Comparison of ENCODE assay signal across 9 cellular contexts in genomic region chr16:1929105-1929504, GRCh38. TPM values are rescaled to one million over a fixed set of nuclear protein-coding genes. Genes with fewer than 3 reads are reported as not detected.
DNase-seq lines count a peak whose midpoint lies in the region; ATAC-seq, FAIRE-seq and TF ChIP-seq lines count a peak whose summit lies in the region.
"Had no signal": no experiment of that assay in that cellular context is flagged by ENCODE, and none has a peak within 500 bp of the region (broad histone marks: within the 10 kb centered on the region; RNA-seq: fewer than 3 reads in every experiment).

No MANE protein-coding gene starts in this region.

- H3K4me3 ChIP-seq in HFF-Myc (replicated peaks; ENCODE audit: low read depth, low read length) (peak overlapping the region; percentile 36), endothelial cell of umbilical vein (replicated peaks in 1 of 3; ENCODE audit: insufficient read depth in 1 of 3, low read depth in 1 of 3, low read length in 3 of 3) (peak overlapping the region in 2 of 3 experiments; percentile 50 to 53)

- peak overlapping the region; percentile 28 for H3K4me3 Mint-ChIP-seq in Calu3 (ENCODE audit: low read depth, unreplicated experiment)
- H3K4me3 Mint-ChIP-seq in nephron, result peak overlapping the region; percentile 79 to 86 (median 86)

- dilution Hi-C loops in endothelial cell of umbilical vein (cut with MboI; ENCODE audit: extremely low pct_ligation_motif_present, low sequenced_read_pairs), result no loop called here

- H3K27ac Mint-ChIP-seq in Calu3 (ENCODE audit: unreplicated experiment), result no peak overlapping the region
- peak overlapping the region in 2 of 3 experiments; percentile 85 to 87 for H3K27ac Mint-ChIP-seq in nephron

- no peaks in the 10 kb centered on the region for H3K9me1 ChIP-seq in endothelial cell of umbilical vein (replicated peaks; ENCODE audit: control insufficient read depth, extremely low read depth, insufficient read depth, low read length)

- H3K79me2 ChIP-seq in endothelial cell of umbilical vein (ENCODE audit: control insufficient read depth, insufficient read depth, low read length), result no peaks in the 10 kb centered on the region

- no peak for FAIRE-seq in endothelial cell of umbilical vein (lab: Jason Lieb, UNC)

- no peak for TF ChIP-seq CTCF in Calu3 (IDR thresholded peaks at IDR 0.05; ENCODE audit: unreplicated experiment)
- no peak for TF ChIP-seq CTCF in HFF-Myc (IDR thresholded peaks at IDR 0.05; ENCODE audit: low read depth, low read length, missing control alignments)
- TF ChIP-seq CTCF in endothelial cell of umbilical vein (IDR thresholded peaks at IDR 0.05; ENCODE audit: extremely low read depth in 1 of 2, insufficient read depth in 1 of 2, low read depth in 1 of 2, low read length in 2 of 2), result no peak
- no peak for TF ChIP-seq CTCF in nephron (IDR thresholded peaks at IDR 0.05; ENCODE audit: unreplicated experiment in 3 of 3)

- H3K4me2 ChIP-seq in endothelial cell of umbilical vein (ENCODE audit: insufficient read depth, low read length), result peak overlapping the region; percentile 62

- H3K4me1 Mint-ChIP-seq in Calu3 (ENCODE audit: low read depth, unreplicated experiment) (no peaks in the 10 kb centered on the region), nephron (no peaks in the 10 kb centered on the region)

- no peaks in the 10 kb centered on the region for H3K9me3 Mint-ChIP-seq in Calu3 (ENCODE audit: low read depth, unreplicated experiment)
- no peaks in the 10 kb centered on the region for H3K9me3 Mint-ChIP-seq in nephron

- TF ChIP-seq POLR2A in endothelial cell of umbilical vein (IDR thresholded peaks at IDR 0.05; ENCODE audit: low read depth, low read length), result no peak

- DNase-seq in Calu3 (no peak), HFF-Myc (ENCODE audit: extremely low read depth, low read depth) (no peak), RPMI7951 (ENCODE audit: low read depth) (peak; percentile 28), endothelial cell of umbilical vein (ENCODE audit: low read depth, low spot score) (no peak), SW480 (ENCODE audit: low spot score) (no peak)

- H3K4me1 ChIP-seq in endothelial cell of umbilical vein (ENCODE audit: control insufficient read depth, extremely low read depth, insufficient read depth, low read length), result no peaks in the 10 kb centered on the region

- H3K36me3 Mint-ChIP-seq in Calu3 (ENCODE audit: insufficient read depth, unreplicated experiment), result no peaks in the 10 kb centered on the region
- H3K36me3 Mint-ChIP-seq in nephron (ENCODE audit: low read depth), result no peaks in the 10 kb centered on the region

- CTCF ChIA-PET in Calu3 (lab: Charles Lee), result interaction anchor here (0.7 kb wide), 1 partner anchor 107 kb away, joined by 6 read pairs; no protein-coding TSS in a partner anchor
- CTCF ChIA-PET in endothelial cell of umbilical vein (lab: Charles Lee), result interaction anchor here (0.5 to 1.6 kb wide), 14 partner anchors 13 to 1853 kb away, joined by 3 to 12 read pairs (median 4); no protein-coding TSS in a partner anchor

- peaks cover 13% of the 10 kb centered on the region for H3K27me3 Mint-ChIP-seq in Calu3 (ENCODE audit: unreplicated experiment)
- peaks cover 11% of the 10 kb centered on the region for H3K27me3 Mint-ChIP-seq in nephron (ENCODE audit: low read depth)

- POLR2A ChIA-PET in endothelial cell of umbilical vein (lab: Charles Lee), result no interaction called here

- ATAC-seq in GM18870 (IDR thresholded peaks at IDR 0.05; ENCODE audit: unreplicated experiment) (no peak), HG03378 (IDR thresholded peaks at IDR 0.05; ENCODE audit: unreplicated experiment) (no peak)

- no peaks in the 10 kb centered on the region for H4K20me1 ChIP-seq in endothelial cell of umbilical vein (replicated peaks; ENCODE audit: control insufficient read depth, extremely low read depth, insufficient read depth, low read length)

- no peak overlapping the region for H3K27ac ChIP-seq in endothelial cell of umbilical vein (ENCODE audit: insufficient read depth, low read depth, low read length)

- H3K9me3 ChIP-seq in endothelial cell of umbilical vein (replicated peaks; ENCODE audit: control insufficient read depth, insufficient read depth, low read length), result no peaks in the 10 kb centered on the region

- H3K36me3 ChIP-seq in endothelial cell of umbilical vein (ENCODE audit: control insufficient read depth in 2 of 2, extremely low read depth in 1 of 2, insufficient read depth in 2 of 2, low read length in 2 of 2), result no peaks in the 10 kb centered on the region

- no peak overlapping the region for H3K9ac ChIP-seq in endothelial cell of umbilical vein (replicated peaks; ENCODE audit: extremely low read depth, insufficient read depth, low read length)

- intact Hi-C loops in Calu3 (cut with micrococcal nuclease; ENCODE audit: unreplicated experiment), result loop anchor here (2.0 kb wide), 1 partner anchor 66 kb away; no protein-coding TSS in a partner anchor
- intact Hi-C loops in endothelial cell of umbilical vein (cut with micrococcal nuclease), result loop anchor here (1.0 to 2.0 kb wide), 2 partner anchors 14 to 66 kb away; partner anchors contain the start of gene MSRB1

- H3K27me3 ChIP-seq in endothelial cell of umbilical vein (ENCODE audit: control insufficient read depth in 2 of 2, insufficient read depth in 2 of 2, low read length in 2 of 2), result no peaks in the 10 kb centered on the region

- H2AFZ ChIP-seq in endothelial cell of umbilical vein (ENCODE audit: low read depth, low read length), result peak overlapping the region; percentile 93

- BruUV-seq in Calu3 (replicated peaks; lab: Mats Ljungman, UMichigan) (no TSS peak), endothelial cell of umbilical vein (replicated peaks; lab: Mats Ljungman, UMichigan) (no TSS peak)

TF ChIP-seq in endothelial cell of umbilical vein, 7 proteins besides CTCF, POLR2A, EP300 and RAD21 (continues in another document):
- TF ChIP-seq POLR2AphosphoS5 (IDR thresholded peaks at IDR 0.05; ENCODE audit: insufficient read depth, low read depth, low read length) (no peak), EZH2 (IDR thresholded peaks at IDR 0.05; ENCODE audit: borderline replicate concordance, low read depth, low read length, severe bottlenecking) (no peak)

RNA-seq across cellular contexts. Expression of gene HS3ST6, which starts 10.9 kb away (rescaled TPM):
- total RNA-seq in Calu3 (2022), result 0.29 TPM in 1 of 2 replicates, not detected in the other
- not detected in 2 replicates for total RNA-seq in RPMI7951 (2014; rRNA removed; shearing (Covaris generic))
- not detected in 2 replicates for total RNA-seq in endothelial cell of umbilical vein
- not detected in 2 replicates for polyA plus RNA-seq in endothelial cell of umbilical vein
- not detected in 2 replicates for polyA plus RNA-seq in endothelial cell of umbilical vein (2011; cell fraction: cytosol; rRNA removed)
- polyA plus RNA-seq in endothelial cell of umbilical vein (2011; cell fraction: nucleus; rRNA removed), result not detected in 2 replicates
- not detected in 2 replicates for polyA plus RNA-seq in endothelial cell of umbilical vein (2012)
- polyA minus RNA-seq in endothelial cell of umbilical vein, result not detected in 2 replicates
- polyA minus RNA-seq in endothelial cell of umbilical vein (2011; cell fraction: cytosol; rRNA and poly(A)+ RNA removed), result not detected
- not detected in 2 replicates for polyA minus RNA-seq in endothelial cell of umbilical vein (2011; cell fraction: nucleus; rRNA and poly(A)+ RNA removed)
- total RNA-seq: T-helper 1 cell treated with Interleukin-12 subunit alpha and Interleukin-12 subunit beta and Interleukin-4 antibody, amounts not matched to agents 30 ng/mL and 1 ng/mL, for 36 hours had no signal

RNA-seq across cellular contexts. Expression of gene MSRB1, which starts 13.9 kb away (rescaled TPM):
- total RNA-seq in Calu3 (2022), result 20.3 and 27.1 TPM in 2 replicates
- total RNA-seq in RPMI7951 (2014; rRNA removed; shearing (Covaris generic)), result 12.2 and 14.4 TPM in 2 replicates
- 20.7 and 25.0 TPM in 2 replicates for total RNA-seq in endothelial cell of umbilical vein
- 42.1 and 54.6 TPM in 2 replicates for polyA plus RNA-seq in endothelial cell of umbilical vein
- 36.9 and 41.4 TPM in 2 replicates for polyA plus RNA-seq in endothelial cell of umbilical vein (2011; cell fraction: cytosol; rRNA removed)
- 11.0 and 14.4 TPM in 2 replicates for polyA plus RNA-seq in endothelial cell of umbilical vein (2011; cell fraction: nucleus; rRNA removed)
- 31.7 and 31.9 TPM in 2 replicates for polyA plus RNA-seq in endothelial cell of umbilical vein (2012)
- polyA minus RNA-seq in endothelial cell of umbilical vein, result 28.6 and 30.2 TPM in 2 replicates
- polyA minus RNA-seq in endothelial cell of umbilical vein (2011; cell fraction: cytosol; rRNA and poly(A)+ RNA removed), result 19.6 TPM
- 4.9 and 5.0 TPM in 2 replicates for polyA minus RNA-seq in endothelial cell of umbilical vein (2011; cell fraction: nucleus; rRNA and poly(A)+ RNA removed)

RNA-seq across cellular contexts. Expression of gene RPL3L, which starts 25.4 kb away (rescaled TPM):
- total RNA-seq in Calu3 (2022) (not detected in 2 replicates), endothelial cell of umbilical vein (not detected in 2 replicates)
- total RNA-seq in RPMI7951 (2014; rRNA removed; shearing (Covaris generic)), result not detected in 2 replicates
- not detected in 2 replicates for polyA plus RNA-seq in endothelial cell of umbilical vein
- polyA plus RNA-seq in endothelial cell of umbilical vein (2011; cell fraction: cytosol; rRNA removed), result not detected in 2 replicates
- not detected in 2 replicates for polyA plus RNA-seq in endothelial cell of umbilical vein (2011; cell fraction: nucleus; rRNA removed)
- not detected in 2 replicates for polyA plus RNA-seq in endothelial cell of umbilical vein (2012)
- polyA minus RNA-seq in endothelial cell of umbilical vein, result not detected in 2 replicates
- 2.6 TPM for polyA minus RNA-seq in endothelial cell of umbilical vein (2011; cell fraction: cytosol; rRNA and poly(A)+ RNA removed)
- polyA minus RNA-seq in endothelial cell of umbilical vein (2011; cell fraction: nucleus; rRNA and poly(A)+ RNA removed), result not detected in 2 replicates
- total RNA-seq: T-helper 1 cell treated with Interleukin-12 subunit alpha and Interleukin-12 subunit beta and Interleukin-4 antibody, amounts not matched to agents 30 ng/mL and 1 ng/mL, for 36 hours had no signal

RNA-seq across cellular contexts. Expression of gene NDUFB10, which starts 30.2 kb away (rescaled TPM):
- total RNA-seq in Calu3 (2022) (148 and 153 TPM in 2 replicates), endothelial cell of umbilical vein (124 and 144 TPM in 2 replicates)
- total RNA-seq in RPMI7951 (2014; rRNA removed; shearing (Covaris generic)), result 209 and 290 TPM in 2 replicates
- 167 and 192 TPM in 2 replicates for polyA plus RNA-seq in endothelial cell of umbilical vein
- polyA plus RNA-seq in endothelial cell of umbilical vein (2011; cell fraction: cytosol; rRNA removed), result 174 and 195 TPM in 2 replicates
- 52.2 and 65.4 TPM in 2 replicates for polyA plus RNA-seq in endothelial cell of umbilical vein (2011; cell fraction: nucleus; rRNA removed)
- 171 and 179 TPM in 2 replicates for polyA plus RNA-seq in endothelial cell of umbilical vein (2012)
- 78.1 and 86.3 TPM in 2 replicates for polyA minus RNA-seq in endothelial cell of umbilical vein
- 204 TPM for polyA minus RNA-seq in endothelial cell of umbilical vein (2011; cell fraction: cytosol; rRNA and poly(A)+ RNA removed)
- 15.7 and 31.7 TPM in 2 replicates for polyA minus RNA-seq in endothelial cell of umbilical vein (2011; cell fraction: nucleus; rRNA and poly(A)+ RNA removed)

RNA-seq across cellular contexts. Expression of gene RPS2, which starts 35.5 kb away (rescaled TPM):
- total RNA-seq in Calu3 (2022) (2,674 and 2,950 TPM in 2 replicates), endothelial cell of umbilical vein (2,793 and 3,036 TPM in 2 replicates)
- 1,519 and 1,683 TPM in 2 replicates for total RNA-seq in RPMI7951 (2014; rRNA removed; shearing (Covaris generic))
- polyA plus RNA-seq in endothelial cell of umbilical vein, result 9,021 and 12,733 TPM in 2 replicates
- polyA plus RNA-seq in endothelial cell of umbilical vein (2011; cell fraction: cytosol; rRNA removed), result 5,798 and 6,829 TPM in 2 replicates
- polyA plus RNA-seq in endothelial cell of umbilical vein (2011; cell fraction: nucleus; rRNA removed), result 1,513 and 2,235 TPM in 2 replicates
- polyA plus RNA-seq in endothelial cell of umbilical vein (2012), result 4,015 and 4,701 TPM in 2 replicates
- 3,353 and 3,779 TPM in 2 replicates for polyA minus RNA-seq in endothelial cell of umbilical vein
- 3,731 TPM for polyA minus RNA-seq in endothelial cell of umbilical vein (2011; cell fraction: cytosol; rRNA and poly(A)+ RNA removed)
- polyA minus RNA-seq in endothelial cell of umbilical vein (2011; cell fraction: nucleus; rRNA and poly(A)+ RNA removed), result 379 and 607 TPM in 2 replicates
